Comparison of ENCODE assay signal across 14 cellular contexts in the genomic region with DNA sequence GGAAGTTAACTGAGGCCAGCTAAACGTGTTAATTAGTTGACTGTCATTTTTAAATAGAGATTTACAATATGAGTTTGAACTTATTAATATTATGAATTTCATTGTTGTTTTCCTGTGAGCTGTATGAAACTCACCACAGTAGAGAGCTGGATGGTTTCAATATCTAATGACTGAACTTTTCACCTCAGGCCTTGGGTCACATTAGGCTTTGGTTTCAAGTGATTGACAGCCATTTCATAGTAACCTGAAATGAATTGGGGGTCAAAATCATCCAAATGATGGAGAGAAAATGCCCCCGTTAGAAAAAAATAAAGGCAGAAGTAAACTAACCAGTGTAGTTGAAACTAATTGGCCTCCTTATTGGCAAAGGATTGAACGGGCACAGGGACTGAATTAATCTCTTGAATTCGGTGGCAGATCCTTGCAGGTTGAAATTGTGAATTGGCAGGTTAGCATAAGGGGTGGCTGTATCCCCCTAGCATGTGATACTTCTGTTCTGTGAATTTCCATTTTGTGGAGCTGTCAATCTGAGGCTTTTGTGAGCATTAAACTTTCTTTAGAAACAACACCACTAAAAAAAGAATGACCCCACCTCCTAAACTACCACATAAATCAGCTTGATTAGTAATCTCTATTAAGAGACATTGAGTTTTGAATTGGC.
DNase-seq lines count a peak whose midpoint lies in the region; ATAC-seq and TF ChIP-seq lines count a peak whose summit lies in the region.
"Had no signal": no experiment of that assay in that cellular context is flagged by ENCODE, and none has a peak within 500 bp of the region (broad histone marks: within the 10 kb centered on the region; RNA-seq: fewer than 3 reads in every experiment).

No MANE protein-coding gene starts in this region.

- TF ChIP-seq CTCF in KMS-11 (conservative IDR thresholded peaks at IDR 0.05; ENCODE audit: low read depth, low read length) (no peak), thyroid gland (IDR thresholded peaks at IDR 0.05) (no peak)

- no peak overlapping the region for H3K27ac ChIP-seq in KMS-11
- no peak overlapping the region for H3K27ac ChIP-seq in thyroid gland
- H3K27ac ChIP-seq: parathyroid adenoma, spleen had no signal

- WGBS in thyroid gland, 2 donors, result 76 to 79% methylated on average over 4 of the region's 4 CpGs

- no peaks in the 10 kb centered on the region for H3K9me3 ChIP-seq in thyroid gland
- H3K9me3 ChIP-seq: spleen had no signal

- no peaks in the 10 kb centered on the region for H3K27me3 ChIP-seq in KMS-11 (ENCODE audit: insufficient read depth, low read depth)
- no peaks in the 10 kb centered on the region for H3K27me3 ChIP-seq in thyroid gland
- H3K27me3 ChIP-seq: spleen had no signal

- ATAC-seq in GM18498 (IDR thresholded peaks at IDR 0.05; ENCODE audit: unreplicated experiment) (peak; percentile 76), GM19455 (IDR thresholded peaks at IDR 0.05; ENCODE audit: unreplicated experiment) (peak; percentile 66), HG02870 (IDR thresholded peaks at IDR 0.05; ENCODE audit: unreplicated experiment) (peak; percentile 49)
- ATAC-seq: activated CD4-positive, CD25-positive, alpha-beta regulatory T cell treated with anti-CD3 and anti-CD28 coated beads, Interleukin-2, amount 50 U/mL, for 24 hours had no signal

- H4K20me1 ChIP-seq in KMS-11 (ENCODE audit: insufficient read depth), result no peaks in the 10 kb centered on the region

- no peak for TF ChIP-seq POLR2A in thyroid gland (IDR thresholded peaks at IDR 0.05)

- H3K4me3 ChIP-seq in KMS-11 (IDR thresholded peaks at IDR 0.05; ENCODE audit: insufficient read depth, low read depth, low read length) (no peak overlapping the region), thyroid gland (replicated peaks in 1 of 3) (no peak overlapping the region)
- H3K4me3 ChIP-seq: spleen had no signal

- intact Hi-C loops in thyroid gland (cut with DNase I), result no loop called here

- H3K4me2 ChIP-seq in KMS-11, result peak overlapping the region; percentile 45

- H3K36me3 ChIP-seq in KMS-11 (ENCODE audit: insufficient read depth) (no peaks in the 10 kb centered on the region), thyroid gland (no peaks in the 10 kb centered on the region)
- H3K36me3 ChIP-seq: spleen had no signal

- no peak overlapping the region for H2AFZ ChIP-seq in KMS-11 (ENCODE audit: low read depth)
- H2AFZ ChIP-seq: parathyroid adenoma had no signal

- H3K9ac ChIP-seq in KMS-11, result no peak overlapping the region
- H3K9ac ChIP-seq: parathyroid adenoma had no signal

- H3K4me1 ChIP-seq in KMS-11 (ENCODE audit: low read depth, poor library complexity, severe bottlenecking), result peaks cover 44% of the 10 kb centered on the region
- H3K4me1 ChIP-seq in thyroid gland, result no peaks in the 10 kb centered on the region
- H3K4me1 ChIP-seq: parathyroid adenoma, spleen had no signal

- DNase-seq in amniotic stem cell (lab: John Stamatoyannopoulos, UW), result no peak
- DNase-seq in NCI-H1930 (lab: John Stamatoyannopoulos, UW), result no peak
- DNase-seq in thyroid gland, result no peak
- DNase-seq in HK-2 (ENCODE audit: unreplicated experiment), result no peak
- DNase-seq: activated naive CD8-positive, alpha-beta T cell treated with anti-CD3 and anti-CD28 coated beads, Interleukin-2, amount 10 ng/mL, durations not matched to agents 7 days and 5 days; CD4-positive, alpha-beta T cell; NCI-H524; spleen had no signal

- H3K79me2 ChIP-seq in KMS-11 (ENCODE audit: insufficient read depth, low read depth), result no peaks in the 10 kb centered on the region
- H3K79me2 ChIP-seq: parathyroid adenoma had no signal
